8 cellular contexts compared by ENCODE assay signal in genomic region chr20:57952136-57952535, GRCh38.
"Had no signal": no experiment of that assay in that cellular context is flagged by ENCODE, and none has a peak within 500 bp of the region (broad histone marks: within the 10 kb centered on the region; RNA-seq: fewer than 3 reads in every experiment).

No MANE protein-coding gene starts in this region.

- H3K4me2 ChIP-seq: KMS-11 had no signal

- H3K9ac ChIP-seq: GM23248, KMS-11 had no signal

- H3K4me3 ChIP-seq: GM23248 had no signal

- DNase-seq: GM23248, GOT3, H9, HCEC 1CT, HFFc6, KBM-7 had no signal

- H3K27ac ChIP-seq: GM23248, KMS-11 had no signal

- FAIRE-seq: H54 had no signal

- H2AFZ ChIP-seq: GM23248 had no signal
